In the genomic region with DNA sequence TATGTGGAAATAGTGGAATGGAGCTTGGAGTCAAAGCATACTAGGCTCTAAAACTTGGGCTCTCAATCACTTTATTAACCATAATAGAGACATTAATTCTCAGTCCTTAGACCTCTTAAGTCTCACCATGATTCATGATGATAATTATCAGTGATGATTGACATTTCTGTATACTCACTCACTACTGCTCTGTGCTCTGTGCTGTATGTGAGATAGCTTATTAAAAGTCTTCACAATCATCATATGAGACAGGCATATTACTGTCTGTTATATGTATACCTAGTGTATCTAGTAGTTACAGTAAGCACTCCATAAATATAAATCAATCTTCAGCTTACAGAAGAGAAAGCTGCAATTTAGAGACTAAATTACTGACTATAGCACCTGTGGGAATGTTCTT, we compare ENCODE assay signal across 19 cellular contexts.
DNase-seq lines count a peak whose midpoint lies in the region; ATAC-seq and TF ChIP-seq lines count a peak whose summit lies in the region.
"Had no signal": no experiment of that assay in that cellular context is flagged by ENCODE, and none has a peak within 500 bp of the region (broad histone marks: within the 10 kb centered on the region; RNA-seq: fewer than 3 reads in every experiment).

No MANE protein-coding gene starts in this region.

- H3K27me3 ChIP-seq in left ventricle myocardium inferior (ENCODE audit: low read depth): no peaks in the 10 kb centered on the region
- H3K27me3 ChIP-seq in tibial artery: no peaks in the 10 kb centered on the region
- H3K27me3 ChIP-seq: BLaER1 had no signal

- peaks cover 19% of the 10 kb centered on the region for H3K4me1 ChIP-seq in left ventricle myocardium inferior
- peaks cover 0 to 16% (median 10%) of the 10 kb centered on the region in 4 donors for H3K4me1 ChIP-seq in tibial artery
- H3K4me1 ChIP-seq: BLaER1 had no signal

- DNase-seq in NCI-H2227 treated with DMSO at 0.1 percent for 48 hours (lab: John Stamatoyannopoulos, UW): peak; percentile 2
- no peak for DNase-seq in NCI-H2227 (lab: John Stamatoyannopoulos, UW; ENCODE audit: unreplicated experiment)
- no peak for DNase-seq in left ventricle myocardium inferior
- no peak for DNase-seq in left ventricle myocardium superior
- DNase-seq in tibial artery: no peak
- DNase-seq in naive thymus-derived CD8-positive, alpha-beta T cell: no peak
- no peak for DNase-seq in natural killer cell
- DNase-seq: CD4-positive, alpha-beta memory T cell; DMS79 treated with DMSO at 0.1 percent for 48 hours; GF-D8; GOT3; H7; HFFc6 had no signal

- ATAC-seq in left ventricle myocardium superior: no peak
- ATAC-seq in esophagus mucosa: peak; percentile 23
- ATAC-seq in naive thymus-derived CD8-positive, alpha-beta T cell: no peak
- no peak for ATAC-seq in natural killer cell
- ATAC-seq: HCT116, HepG2 had no signal

- peak overlapping the region; percentile 84 for H3K27ac ChIP-seq in left ventricle myocardium inferior (replicated peaks)
- H3K27ac ChIP-seq in tibial artery: peak overlapping the region; percentile 52 to 66
- H3K27ac ChIP-seq: 22Rv1, BLaER1 had no signal

- peaks cover 0 to 9% (median 0%) of the 10 kb centered on the region in 9 donors for H3K9me3 Mint-ChIP-seq in naive thymus-derived CD8-positive, alpha-beta T cell
- no peaks in the 10 kb centered on the region for H3K9me3 Mint-ChIP-seq in natural killer cell
- H3K9me3 Mint-ChIP-seq: HFFc6 had no signal

- TF ChIP-seq CTCF in left ventricle myocardium inferior (IDR thresholded peaks at IDR 0.05; ENCODE audit: borderline replicate concordance): no peak
- TF ChIP-seq CTCF in tibial artery (IDR thresholded peaks at IDR 0.05): no peak
- TF ChIP-seq CTCF in natural killer cell (IDR thresholded peaks at IDR 0.05): no peak

- peaks cover 5% of the 10 kb centered on the region for H3K9me3 ChIP-seq in left ventricle myocardium inferior (replicated peaks)
- H3K9me3 ChIP-seq in tibial artery: no peaks in the 10 kb centered on the region
- H3K9me3 ChIP-seq: BLaER1 had no signal

- POLR2A ChIA-PET in naive thymus-derived CD8-positive, alpha-beta T cell (lab: Charles Lee): no interaction called here

- H3K36me3 ChIP-seq in left ventricle myocardium inferior (no peaks in the 10 kb centered on the region), tibial artery (no peaks in the 10 kb centered on the region)
- H3K36me3 ChIP-seq: BLaER1 had no signal

- intact Hi-C loops in left ventricle myocardium inferior (cut with micrococcal nuclease) (no loop called here), left ventricle myocardium superior (cut with micrococcal nuclease) (no loop called here), tibial artery (cut with DNase I; ENCODE audit: low total_unique reads) (no loop called here), natural killer cell (cut with micrococcal nuclease) (no loop called here)

- H3K4me1 Mint-ChIP-seq in naive thymus-derived CD8-positive, alpha-beta T cell: no peaks in the 10 kb centered on the region
- no peaks in the 10 kb centered on the region for H3K4me1 Mint-ChIP-seq in natural killer cell
- H3K4me1 Mint-ChIP-seq: CD14-positive monocyte; CD4-positive, alpha-beta memory T cell had no signal

- H3K27me3 Mint-ChIP-seq in naive thymus-derived CD8-positive, alpha-beta T cell: peaks cover 0 to 8% (median 0%) of the 10 kb centered on the region in 5 donors
- peaks cover 0 to 2% of the 10 kb centered on the region in 2 donors for H3K27me3 Mint-ChIP-seq in natural killer cell (ENCODE audit: low read depth in 2 of 2)
- H3K27me3 Mint-ChIP-seq: CD4-positive, alpha-beta memory T cell had no signal

- H3K4me3 ChIP-seq in left ventricle myocardium inferior (no peak overlapping the region), tibial artery (no peak overlapping the region)
- H3K4me3 ChIP-seq: BLaER1 had no signal

- no peak overlapping the region for H3K27ac Mint-ChIP-seq in naive thymus-derived CD8-positive, alpha-beta T cell
- H3K27ac Mint-ChIP-seq in natural killer cell: no peak overlapping the region
- H3K27ac Mint-ChIP-seq: CD14-positive monocyte; CD4-positive, alpha-beta memory T cell; HFFc6 had no signal

- no peak overlapping the region for H3K4me3 Mint-ChIP-seq in naive thymus-derived CD8-positive, alpha-beta T cell
- no peak overlapping the region for H3K4me3 Mint-ChIP-seq in natural killer cell
- H3K4me3 Mint-ChIP-seq: CD14-positive monocyte; CD4-positive, alpha-beta memory T cell; HFFc6 had no signal

- no peaks in the 10 kb centered on the region for H3K36me3 Mint-ChIP-seq in naive thymus-derived CD8-positive, alpha-beta T cell
- H3K36me3 Mint-ChIP-seq in natural killer cell: no peaks in the 10 kb centered on the region
- H3K36me3 Mint-ChIP-seq: CD14-positive monocyte; CD4-positive, alpha-beta memory T cell had no signal
